In the genomic region with DNA sequence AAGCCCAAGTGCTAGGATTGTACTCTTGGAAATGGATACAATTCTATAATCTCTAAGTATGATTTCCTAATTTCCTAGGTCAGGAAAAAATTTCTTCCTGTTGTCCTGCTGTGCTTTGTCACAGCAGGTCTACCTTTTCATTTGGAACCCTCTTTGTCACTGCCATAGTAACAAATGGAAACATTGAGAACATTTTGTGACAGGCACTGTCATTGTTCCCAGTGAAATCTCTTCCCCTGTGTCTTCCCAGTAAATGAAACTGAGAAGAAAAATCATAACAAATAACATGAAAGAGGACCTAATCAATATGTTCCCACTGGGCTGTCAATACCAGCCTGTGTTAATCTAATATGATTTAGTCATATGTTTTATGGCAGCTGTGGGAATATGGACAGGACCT, we compare ENCODE assay signal across 20 cellular contexts.
DNase-seq lines count a peak whose midpoint lies in the region; FAIRE-seq and TF ChIP-seq lines count a peak whose summit lies in the region.
"Had no signal": no experiment of that assay in that cellular context is flagged by ENCODE, and none has a peak within 500 bp of the region (broad histone marks: within the 10 kb centered on the region; RNA-seq: fewer than 3 reads in every experiment).

No MANE protein-coding gene starts in this region.

- no peak overlapping the region for H2BK120ac ChIP-seq in neuronal stem cell (ENCODE audit: low read depth, low read length)

- no peak overlapping the region for H3K4me2 ChIP-seq in neuronal stem cell (ENCODE audit: insufficient read depth, low read length, poor library complexity, severe bottlenecking)

- H3K79me1 ChIP-seq in neuronal stem cell (ENCODE audit: low read depth, low read length): no peaks in the 10 kb centered on the region

- H2AK5ac ChIP-seq in neuronal stem cell (ENCODE audit: low read depth, low read length): no peak overlapping the region

- no peak overlapping the region for H2BK15ac ChIP-seq in neuronal stem cell (ENCODE audit: low read length)

- H3K4me1 ChIP-seq in ectodermal cell (ENCODE audit: control insufficient read depth, insufficient read depth, low read length) (no peaks in the 10 kb centered on the region), neuronal stem cell (ENCODE audit: control insufficient read depth in 2 of 2, insufficient read depth in 1 of 2, low read depth in 1 of 2, low read length in 2 of 2) (peaks cover 1 to 10% of the 10 kb centered on the region in 2 donors)

- H3K4ac ChIP-seq in neuronal stem cell (ENCODE audit: low read length): no peak overlapping the region

- no peak overlapping the region for H2BK5ac ChIP-seq in neuronal stem cell (ENCODE audit: low read length)

- no peak overlapping the region for H4K8ac ChIP-seq in neuronal stem cell (ENCODE audit: low read depth, low read length)

- DNase-seq in GM12891 (ENCODE audit: insufficient read length, low spot score): no peak
- no peak for DNase-seq in H54 (ENCODE audit: insufficient read length, low spot score)
- DNase-seq in neuronal stem cell (ENCODE audit: low spot score): peak; percentile 9
- DNase-seq in activated effector memory CD4-positive, alpha-beta T cell treated with Interleukin-2 at 50 U/mL for 16 hours: no peak
- DNase-seq in NCI-H524 (lab: John Stamatoyannopoulos, UW): no peak
- no peak for DNase-seq in SW480 (ENCODE audit: low spot score)
- DNase-seq: CD4-positive, CD25-positive, alpha-beta regulatory T cell; DMS 273 treated with DMSO at 0.1 percent for 48 hours; DMS79 treated with DMSO at 0.1 percent for 48 hours; H7; MG63; NCI-H1048; NCI-H1417 treated with DMSO at 0.1 percent for 48 hours; NCI-H1930; NCI-H510A treated with DMSO at 0.1 percent for 48 hours; OCI-M1; Right ventricle myocardium superior; SW 1271 had no signal

- no peak overlapping the region for H4K91ac ChIP-seq in neuronal stem cell (ENCODE audit: low read depth, low read length, poor library complexity)

- no peak overlapping the region for H2AFZ ChIP-seq in neuronal stem cell (ENCODE audit: low read length)

- no peak overlapping the region for H3K14ac ChIP-seq in neuronal stem cell (ENCODE audit: low read length)

- no peaks in the 10 kb centered on the region for H3K27me3 ChIP-seq in ectodermal cell (ENCODE audit: control insufficient read depth, insufficient read depth, low read length, poor library complexity, severe bottlenecking)
- no peaks in the 10 kb centered on the region for H3K27me3 ChIP-seq in neuronal stem cell (ENCODE audit: control insufficient read depth in 3 of 3, insufficient read depth in 3 of 3, low read depth in 1 of 3, low read length in 3 of 3)
- H3K27me3 ChIP-seq: MG63 had no signal

- H3K36me3 ChIP-seq in ectodermal cell (ENCODE audit: control insufficient read depth, insufficient read depth, low read length) (no peaks in the 10 kb centered on the region), neuronal stem cell (replicated peaks in 1 of 2; ENCODE audit: control insufficient read depth in 2 of 2, insufficient read depth in 2 of 2, low read length in 2 of 2) (peaks cover 4 to 8% of the 10 kb centered on the region in 2 donors)
- H3K36me3 ChIP-seq: MG63 had no signal

- H3K18ac ChIP-seq in neuronal stem cell (ENCODE audit: low read length): no peak overlapping the region

- H2BK12ac ChIP-seq in neuronal stem cell (ENCODE audit: low read length): no peak overlapping the region

- H3K23ac ChIP-seq in neuronal stem cell (ENCODE audit: low read depth, low read length, poor library complexity): no peak overlapping the region

- no peak overlapping the region for H3K4me3 ChIP-seq in ectodermal cell (ENCODE audit: insufficient read depth, low read depth, low read length)
- no peak overlapping the region for H3K4me3 ChIP-seq in neuronal stem cell (ENCODE audit: low read length in 2 of 2)
- H3K4me3 ChIP-seq: MG63, SK-N-MC had no signal

- peak; percentile 57 for FAIRE-seq in GM12891 (lab: Jason Lieb, UNC)
- FAIRE-seq in H54 (lab: Jason Lieb, UNC): peak; percentile 20

- peak overlapping the region; percentile 59 for H3K27ac ChIP-seq in ectodermal cell (ENCODE audit: insufficient read depth, low read depth, low read length, poor library complexity, severe bottlenecking)
- H3K27ac ChIP-seq in neuronal stem cell (replicated peaks; ENCODE audit: low read length): no peak overlapping the region
- H3K27ac ChIP-seq: SK-N-MC had no signal

- H3K9me3 ChIP-seq in ectodermal cell (ENCODE audit: control insufficient read depth, low read length) (no peaks in the 10 kb centered on the region), neuronal stem cell (replicated peaks in 1 of 2; ENCODE audit: control insufficient read depth in 2 of 2, insufficient read depth in 1 of 2, low read depth in 1 of 2, low read length in 2 of 2) (peaks cover 3 to 6% of the 10 kb centered on the region in 2 donors)
- H3K9me3 ChIP-seq: MG63 had no signal

- TF ChIP-seq POLR2A in GM12891 (IDR thresholded peaks at IDR 0.05; ENCODE audit: low read depth, low read length): no peak
- TF ChIP-seq POLR2A in H54 (IDR thresholded peaks at IDR 0.05; ENCODE audit: low read depth, low read length): no peak

- H3K9ac ChIP-seq in neuronal stem cell (ENCODE audit: low read depth, low read length, poor library complexity): no peak overlapping the region

TF ChIP-seq in GM12891, 5 proteins besides CTCF, POLR2A, EP300 and RAD21:
- TF ChIP-seq SPI1 (IDR thresholded peaks at IDR 0.05; ENCODE audit: low read depth, low read length): no peak
TF ChIP-seq in GM12891: peak in this region for 0.
